1 cellular context compared by ENCODE assay signal in the genomic region with DNA sequence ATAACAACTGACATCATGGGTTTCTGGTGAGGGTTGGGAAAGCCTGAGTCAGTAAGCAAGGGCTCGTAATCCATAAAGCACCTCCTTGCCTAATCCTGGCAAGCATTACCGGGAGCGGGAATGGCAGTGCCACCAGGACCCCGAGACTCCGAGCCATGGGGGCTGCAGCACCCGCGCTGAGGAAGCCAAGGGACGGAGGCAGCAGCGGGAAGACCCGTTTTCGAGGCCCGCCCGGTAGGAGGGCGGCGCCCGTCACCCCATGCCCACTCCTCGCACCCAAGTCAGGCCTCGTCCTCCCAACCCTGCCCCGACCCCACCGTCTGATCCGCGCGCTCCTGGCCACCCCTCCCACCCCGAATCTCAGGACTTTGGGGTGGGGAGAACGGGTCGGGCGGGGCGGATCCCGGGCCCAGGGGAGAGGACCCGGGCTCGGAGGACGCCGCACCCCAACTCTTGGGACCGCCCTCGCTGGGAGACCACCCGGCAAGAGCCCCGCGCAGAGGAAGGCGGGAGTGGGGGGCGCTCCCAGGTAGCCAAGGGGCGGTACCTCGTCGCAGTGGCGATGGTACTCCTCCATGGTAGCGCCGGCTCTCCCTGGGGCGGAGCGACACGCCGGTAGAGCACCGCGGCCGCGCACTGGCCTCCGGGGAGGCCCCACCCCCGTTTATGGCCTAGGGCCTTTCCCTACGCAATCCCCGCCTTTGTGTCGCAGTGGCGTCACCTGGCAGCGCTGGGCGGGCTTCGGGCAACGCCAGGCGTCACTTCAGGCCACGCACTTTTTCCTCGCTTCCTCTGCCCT.
TF ChIP-seq lines count a peak whose summit lies in the region.

A gene with protein sequence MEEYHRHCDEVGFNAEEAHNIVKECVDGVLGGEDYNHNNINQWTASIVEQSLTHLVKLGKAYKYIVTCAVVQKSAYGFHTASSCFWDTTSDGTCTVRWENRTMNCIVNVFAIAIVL (minus strand): TSS at position 638 of the 799 bp plus-strand sequence. CDS start 61 bp downstream, at position 577.

TF ChIP-seq in HepG2, 621 proteins besides CTCF, POLR2A, EP300 and RAD21 (continued from another document and continues in another):
- TF ChIP-seq PAXIP1 (CRISPR knock-in tag; conservative IDR thresholded peaks at IDR 0.05) (no peak), ZNF766 (CRISPR knock-in tag; IDR thresholded peaks at IDR 0.05; ENCODE audit: borderline replicate concordance) (no peak), TRIM24 (CRISPR knock-in tag; IDR thresholded peaks at IDR 0.05) (no peak), ZNF501 (CRISPR knock-in tag; IDR thresholded peaks at IDR 0.05) (no peak), MBNL3 (CRISPR knock-in tag; conservative IDR thresholded peaks at IDR 0.05) (no peak), SIN3A (IDR thresholded peaks at IDR 0.05; ENCODE audit: borderline replicate concordance, low read depth, low read length) (no peak), ONECUT2 (CRISPR knock-in tag; IDR thresholded peaks at IDR 0.05) (no peak), UBTF (CRISPR knock-in tag; IDR thresholded peaks at IDR 0.05) (peak; percentile 36), ZNF891 (CRISPR knock-in tag; IDR thresholded peaks at IDR 0.05) (no peak), ATRX (CRISPR knock-in tag; IDR thresholded peaks at IDR 0.05; ENCODE audit: borderline replicate concordance) (no peak), BRD4 (CRISPR knock-in tag; IDR thresholded peaks at IDR 0.05) (no peak), RNF2 (conservative IDR thresholded peaks at IDR 0.05; ENCODE audit: low read depth) (no peak), EZH2 (conservative IDR thresholded peaks at IDR 0.05; ENCODE audit: low read depth, low read length) (no peak), HHEX (CRISPR knock-in tag; IDR thresholded peaks at IDR 0.05) (no peak), DMAP1 (CRISPR knock-in tag; IDR thresholded peaks at IDR 0.05) (peak; percentile 25; the same call in 1 of the 2 replicates), ZNF776 (CRISPR knock-in tag; IDR thresholded peaks at IDR 0.05) (no peak), SMARCE1 (IDR thresholded peaks at IDR 0.05; ENCODE audit: borderline replicate concordance) (no peak), KLF16 (CRISPR knock-in tag; IDR thresholded peaks at IDR 0.05) (peak in 1 of 2 experiments; percentile 37; a peak in 1 of 4 replicates), HDAC1 (CRISPR knock-in tag; IDR thresholded peaks at IDR 0.05) (peak; percentile 44; the same call in 1 of the 2 replicates), ZNF550 (CRISPR knock-in tag; IDR thresholded peaks at IDR 0.05; ENCODE audit: borderline replicate concordance) (no peak), XRCC5 (optimal IDR thresholded peaks at IDR 0.05; ENCODE audit: low read length) (no peak), AHR (CRISPR knock-in tag; IDR thresholded peaks at IDR 0.05) (no peak), STAT5B (CRISPR knock-in tag; IDR thresholded peaks at IDR 0.05) (no peak), HMGXB4 (CRISPR knock-in tag; IDR thresholded peaks at IDR 0.05; ENCODE audit: borderline replicate concordance in 1 of 2, low read depth in 1 of 2) (0 out of 4 replicates have a peak, but pooled peaks of 1 of the 2 experiments have one; percentile 41), ZNF644 (CRISPR knock-in tag; IDR thresholded peaks at IDR 0.05; ENCODE audit: low read depth) (peak; percentile 28; the same call in 1 of the 2 replicates), PPARG (CRISPR knock-in tag; conservative IDR thresholded peaks at IDR 0.05) (no peak), ZNF609 (CRISPR knock-in tag; IDR thresholded peaks at IDR 0.05; ENCODE audit: borderline replicate concordance) (no peak), THYN1 (CRISPR knock-in tag; IDR thresholded peaks at IDR 0.05; ENCODE audit: borderline replicate concordance, low read depth) (no peak), SKI (IDR thresholded peaks at IDR 0.05; ENCODE audit: partially characterized antibody) (no peak), RXRB (CRISPR knock-in tag; IDR thresholded peaks at IDR 0.05; ENCODE audit: borderline replicate concordance) (no peak; the same call in 1 of the 2 replicates), ZNF350 (CRISPR knock-in tag; IDR thresholded peaks at IDR 0.05; ENCODE audit: borderline replicate concordance, low read depth) (0 out of 2 replicates have a peak, but pooled peaks have one; percentile 24), HCFC1 (IDR thresholded peaks at IDR 0.05; ENCODE audit: low read depth, low read length) (no peak)
- TF ChIP-seq, protein P1, sequence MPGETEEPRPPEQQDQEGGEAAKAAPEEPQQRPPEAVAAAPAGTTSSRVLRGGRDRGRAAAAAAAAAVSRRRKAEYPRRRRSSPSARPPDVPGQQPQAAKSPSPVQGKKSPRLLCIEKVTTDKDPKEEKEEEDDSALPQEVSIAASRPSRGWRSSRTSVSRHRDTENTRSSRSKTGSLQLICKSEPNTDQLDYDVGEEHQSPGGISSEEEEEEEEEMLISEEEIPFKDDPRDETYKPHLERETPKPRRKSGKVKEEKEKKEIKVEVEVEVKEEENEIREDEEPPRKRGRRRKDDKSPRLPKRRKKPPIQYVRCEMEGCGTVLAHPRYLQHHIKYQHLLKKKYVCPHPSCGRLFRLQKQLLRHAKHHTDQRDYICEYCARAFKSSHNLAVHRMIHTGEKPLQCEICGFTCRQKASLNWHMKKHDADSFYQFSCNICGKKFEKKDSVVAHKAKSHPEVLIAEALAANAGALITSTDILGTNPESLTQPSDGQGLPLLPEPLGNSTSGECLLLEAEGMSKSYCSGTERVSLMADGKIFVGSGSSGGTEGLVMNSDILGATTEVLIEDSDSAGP (CRISPR knock-in tag; IDR thresholded peaks at IDR 0.05; ENCODE audit: borderline replicate concordance): no peak
- TF ChIP-seq, protein P2, sequence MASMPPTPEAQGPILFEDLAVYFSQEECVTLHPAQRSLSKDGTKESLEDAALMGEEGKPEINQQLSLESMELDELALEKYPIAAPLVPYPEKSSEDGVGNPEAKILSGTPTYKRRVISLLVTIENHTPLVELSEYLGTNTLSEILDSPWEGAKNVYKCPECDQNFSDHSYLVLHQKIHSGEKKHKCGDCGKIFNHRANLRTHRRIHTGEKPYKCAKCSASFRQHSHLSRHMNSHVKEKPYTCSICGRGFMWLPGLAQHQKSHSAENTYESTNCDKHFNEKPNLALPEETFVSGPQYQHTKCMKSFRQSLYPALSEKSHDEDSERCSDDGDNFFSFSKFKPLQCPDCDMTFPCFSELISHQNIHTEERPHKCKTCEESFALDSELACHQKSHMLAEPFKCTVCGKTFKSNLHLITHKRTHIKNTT (CRISPR knock-in tag; IDR thresholded peaks at IDR 0.05): no peak
- TF ChIP-seq, protein P3, sequence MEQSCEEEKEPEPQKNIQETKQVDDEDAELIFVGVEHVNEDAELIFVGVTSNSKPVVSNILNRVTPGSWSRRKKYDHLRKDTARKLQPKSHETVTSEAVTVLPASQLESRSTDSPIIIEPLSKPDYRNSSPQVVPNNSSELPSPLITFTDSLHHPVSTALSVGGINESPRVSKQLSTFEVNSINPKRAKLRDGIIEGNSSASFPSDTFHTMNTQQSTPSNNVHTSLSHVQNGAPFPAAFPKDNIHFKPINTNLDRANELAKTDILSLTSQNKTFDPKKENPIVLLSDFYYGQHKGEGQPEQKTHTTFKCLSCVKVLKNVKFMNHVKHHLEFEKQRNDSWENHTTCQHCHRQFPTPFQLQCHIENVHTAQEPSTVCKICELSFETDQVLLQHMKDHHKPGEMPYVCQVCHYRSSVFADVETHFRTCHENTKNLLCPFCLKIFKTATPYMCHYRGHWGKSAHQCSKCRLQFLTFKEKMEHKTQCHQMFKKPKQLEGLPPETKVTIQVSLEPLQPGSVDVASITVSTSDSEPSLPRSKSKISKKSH (CRISPR knock-in tag; IDR thresholded peaks at IDR 0.05; ENCODE audit: borderline replicate concordance): no peak
- TF ChIP-seq, protein P4, sequence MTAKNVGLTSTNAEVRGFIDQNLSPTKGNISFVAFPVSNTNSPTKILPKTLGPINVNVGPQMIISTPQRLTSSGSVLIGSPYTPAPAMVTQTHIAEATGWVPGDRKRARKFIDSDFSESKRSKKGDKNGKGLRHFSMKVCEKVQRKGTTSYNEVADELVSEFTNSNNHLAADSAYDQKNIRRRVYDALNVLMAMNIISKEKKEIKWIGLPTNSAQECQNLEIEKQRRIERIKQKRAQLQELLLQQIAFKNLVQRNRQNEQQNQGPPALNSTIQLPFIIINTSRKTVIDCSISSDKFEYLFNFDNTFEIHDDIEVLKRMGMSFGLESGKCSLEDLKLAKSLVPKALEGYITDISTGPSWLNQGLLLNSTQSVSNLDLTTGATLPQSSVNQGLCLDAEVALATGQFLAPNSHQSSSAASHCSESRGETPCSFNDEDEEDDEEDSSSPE (CRISPR knock-in tag; IDR thresholded peaks at IDR 0.05): peak; percentile 48
